8 cellular contexts compared by ENCODE assay signal in the genomic region with DNA sequence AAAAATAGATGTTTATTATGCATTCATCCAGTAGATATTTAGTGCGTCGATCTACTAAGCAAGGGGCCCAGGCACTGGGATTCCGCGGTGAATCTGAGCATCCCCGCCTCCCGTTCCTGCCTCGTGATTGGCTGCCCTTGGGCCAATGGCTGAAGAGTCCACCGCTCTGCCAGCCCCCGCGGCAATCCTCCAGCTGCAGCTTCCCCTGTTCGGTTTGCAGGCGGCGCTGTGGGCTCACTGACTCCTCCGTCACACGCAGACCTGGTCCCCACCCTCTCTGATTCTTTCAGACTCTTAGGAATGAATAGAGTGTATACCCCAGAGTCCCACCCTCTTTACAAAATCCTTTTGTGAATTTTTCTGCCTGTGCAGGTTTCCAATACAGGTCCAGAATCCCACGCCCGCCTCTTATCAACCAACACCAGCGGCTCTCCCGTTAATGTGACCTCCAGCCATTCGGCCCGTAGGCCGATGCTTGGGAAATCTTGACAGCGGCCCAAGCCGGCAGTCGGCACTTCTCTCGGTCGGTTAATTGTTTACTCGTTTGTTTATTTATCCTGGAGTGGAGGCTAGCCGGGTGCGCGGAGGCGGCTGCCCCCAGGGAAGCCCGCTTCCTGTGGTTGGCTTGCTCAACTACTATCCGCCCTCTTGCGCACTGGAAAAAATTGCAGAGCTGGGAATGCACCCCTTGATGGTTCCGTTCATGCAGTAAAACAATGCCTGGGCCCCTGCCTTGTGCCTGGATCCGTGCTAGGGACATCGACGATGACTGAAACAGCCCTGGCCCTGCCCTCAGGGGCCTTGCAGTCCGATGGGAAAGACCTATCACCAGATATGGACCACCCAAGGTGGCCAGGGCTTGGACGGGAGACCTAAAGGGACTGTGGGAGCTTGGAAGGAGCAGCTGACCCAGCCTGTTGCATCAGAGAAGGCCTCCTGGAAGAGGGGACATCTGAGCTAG. TPM values are rescaled to one million over a fixed set of nuclear protein-coding genes. Genes with fewer than 3 reads are reported as not detected.
DNase-seq lines count a peak whose midpoint lies in the region; ATAC-seq and TF ChIP-seq lines count a peak whose summit lies in the region.

No MANE protein-coding gene starts in this region.

- H3K27me3 Mint-ChIP-seq in naive thymus-derived CD4-positive, alpha-beta T cell: peaks cover 0 to 3% (median 0%) of the 10 kb centered on the region in 5 donors
- no peaks in the 10 kb centered on the region for H3K27me3 Mint-ChIP-seq in stimulated activated memory B cell treated with anti-CD40 and anti-IgM and Interleukin-4, amounts not matched to agents 10 μg/mL and 1 μg/mL and 100 μg/mL, for 72 hours

- peak overlapping the region; percentile 41 to 100 (median 98); a peak in 21 of 22 replicates for H3K27ac ChIP-seq in BLaER1 treated with 17β-estradiol and CSF1 and Interleukin-3, amounts not matched to agents 10 nM and 100 nM
- peak overlapping the region; percentile 43 for H3K27ac ChIP-seq in naive thymus-derived CD4-positive, alpha-beta T cell (ENCODE audit: low read depth, low read length)

- intact Hi-C loops in naive thymus-derived CD4-positive, alpha-beta T cell (cut with micrococcal nuclease): loop anchor here (1.0 to 10.0 kb wide), 8 partner anchors 80 to 992 kb away; a partner anchor contains a TSS

- H3K4me1 Mint-ChIP-seq in naive thymus-derived CD4-positive, alpha-beta T cell: peaks cover 11 to 22% (median 19%) of the 10 kb centered on the region in 7 donors
- peaks cover 23% of the 10 kb centered on the region for H3K4me1 Mint-ChIP-seq in stimulated activated memory B cell treated with anti-CD40 and anti-IgM and Interleukin-4, amounts not matched to agents 10 μg/mL and 1 μg/mL and 100 μg/mL, for 72 hours

- ATAC-seq in GM19438 (IDR thresholded peaks at IDR 0.05; ENCODE audit: low read depth, unreplicated experiment): peak; percentile 39
- peak; percentile 78 for ATAC-seq in naive thymus-derived CD4-positive, alpha-beta T cell
- peak; percentile 79 for ATAC-seq in stimulated activated memory B cell treated with anti-CD40 and anti-IgM and Interleukin-4, amounts not matched to agents 10 μg/mL and 1 μg/mL and 100 μg/mL, for 72 hours

- H3K4me2 ChIP-seq in BLaER1 treated with 17β-estradiol and CSF1 and Interleukin-3, amounts not matched to agents 10 nM and 100 nM: peak overlapping the region; percentile 75 to 99 (median 88)

- peak overlapping the region; percentile 55 to 99 (median 80); a peak in 21 of 22 replicates for H3K9ac ChIP-seq in BLaER1 treated with 17β-estradiol and CSF1 and Interleukin-3, amounts not matched to agents 10 nM and 100 nM

- DNase-seq in RPMI7951 (ENCODE audit: low read depth): peak; percentile 97
- peak; percentile 81 to 86 for DNase-seq in activated T-helper 1 cell treated with anti-CD3 and anti-CD28 coated beads, Interleukin-2, amount 50 U/mL, for 16 hours (ENCODE audit: low read depth in 1 of 2, low spot score in 1 of 2)
- DNase-seq in fibroblast of gingiva (ENCODE audit: low read depth): peak; percentile 97
- DNase-seq in naive thymus-derived CD4-positive, alpha-beta T cell: peak; percentile 72 to 92 (median 88)

- peak; percentile 95 for TF ChIP-seq RAD21 in Ishikawa (IDR thresholded peaks at IDR 0.05; ENCODE audit: low read depth)

- no peak for TF ChIP-seq EP300 in Ishikawa (IDR thresholded peaks at IDR 0.05; ENCODE audit: borderline replicate concordance)

- peaks cover 36 to 46% (median 44%) of the 10 kb centered on the region in 10 experiments for H3K4me1 ChIP-seq in BLaER1 treated with 17β-estradiol and CSF1 and Interleukin-3, amounts not matched to agents 10 nM and 100 nM
- peaks cover 10% of the 10 kb centered on the region in 2 donors for H3K4me1 ChIP-seq in naive thymus-derived CD4-positive, alpha-beta T cell (ENCODE audit: control insufficient read depth in 2 of 2, insufficient read depth in 2 of 2, low read length in 2 of 2)

- POLR2A ChIA-PET in naive thymus-derived CD4-positive, alpha-beta T cell (lab: Charles Lee): interaction anchor here (0.5 kb wide), 1 partner anchor 22 kb away, joined by 3 read pairs; no protein-coding TSS in a partner anchor

- peaks cover 0 to under 1% (median 0%) of the 10 kb centered on the region in 11 experiments; a peak in 2 of 22 replicates for H4K20me1 ChIP-seq in BLaER1 treated with 17β-estradiol and CSF1 and Interleukin-3, amounts not matched to agents 10 nM and 100 nM

- H3K27ac Mint-ChIP-seq in naive thymus-derived CD4-positive, alpha-beta T cell: peak overlapping the region in 8 of 9 donors; percentile 38 to 88 (median 74)
- H3K27ac Mint-ChIP-seq in stimulated activated memory B cell treated with anti-CD40 and anti-IgM and Interleukin-4, amounts not matched to agents 10 μg/mL and 1 μg/mL and 100 μg/mL, for 72 hours: peak overlapping the region; percentile 76

- H3K9me3 ChIP-seq in BLaER1 treated with 17β-estradiol and CSF1 and Interleukin-3, amounts not matched to agents 10 nM and 100 nM (replicated peaks in 1 of 11): no peaks in the 10 kb centered on the region
- H3K9me3 ChIP-seq in naive thymus-derived CD4-positive, alpha-beta T cell (ENCODE audit: control insufficient read depth in 2 of 3, low read length in 3 of 3): no peaks in the 10 kb centered on the region

- H3K4me3 Mint-ChIP-seq in naive thymus-derived CD4-positive, alpha-beta T cell: peak overlapping the region; percentile 74 to 84 (median 78)
- H3K4me3 Mint-ChIP-seq in stimulated activated memory B cell treated with anti-CD40 and anti-IgM and Interleukin-4, amounts not matched to agents 10 μg/mL and 1 μg/mL and 100 μg/mL, for 72 hours: peak overlapping the region; percentile 75

- no peaks in the 10 kb centered on the region for H3K36me3 ChIP-seq in BLaER1 treated with 17β-estradiol and CSF1 and Interleukin-3, amounts not matched to agents 10 nM and 100 nM
- H3K36me3 ChIP-seq in naive thymus-derived CD4-positive, alpha-beta T cell (ENCODE audit: control insufficient read depth in 2 of 3, insufficient read depth in 3 of 3, low read length in 3 of 3): peaks cover 0 to 5% (median 0%) of the 10 kb centered on the region in 3 experiments

- no peaks in the 10 kb centered on the region for H3K9me3 Mint-ChIP-seq in naive thymus-derived CD4-positive, alpha-beta T cell
- no peaks in the 10 kb centered on the region for H3K9me3 Mint-ChIP-seq in stimulated activated memory B cell treated with anti-CD40 and anti-IgM and Interleukin-4, amounts not matched to agents 10 μg/mL and 1 μg/mL and 100 μg/mL, for 72 hours

- H3K4me3 ChIP-seq in BLaER1 treated with 17β-estradiol and CSF1 and Interleukin-3, amounts not matched to agents 10 nM and 100 nM: peak overlapping the region; percentile 41 to 69 (median 56)
- peak overlapping the region; percentile 58 for H3K4me3 ChIP-seq in naive thymus-derived CD4-positive, alpha-beta T cell (ENCODE audit: low read length)

- peaks cover 0 to 3% (median 0%) of the 10 kb centered on the region in 5 donors for H3K36me3 Mint-ChIP-seq in naive thymus-derived CD4-positive, alpha-beta T cell
- no peaks in the 10 kb centered on the region for H3K36me3 Mint-ChIP-seq in stimulated activated memory B cell treated with anti-CD40 and anti-IgM and Interleukin-4, amounts not matched to agents 10 μg/mL and 1 μg/mL and 100 μg/mL, for 72 hours

- CTCF ChIA-PET in naive thymus-derived CD4-positive, alpha-beta T cell (lab: Charles Lee): interaction anchor here (0.9 to 1.5 kb wide), 8 partner anchors 12 to 180 kb away, joined by 3 to 13 read pairs (median 3); no protein-coding TSS in a partner anchor

- no peaks in the 10 kb centered on the region for H3K27me3 ChIP-seq in BLaER1 treated with 17β-estradiol and CSF1 and Interleukin-3, amounts not matched to agents 10 nM and 100 nM
- no peaks in the 10 kb centered on the region for H3K27me3 ChIP-seq in naive thymus-derived CD4-positive, alpha-beta T cell (ENCODE audit: control insufficient read depth in 2 of 2, insufficient read depth in 2 of 2, low read length in 2 of 2)

TF ChIP-seq in Ishikawa, 13 proteins besides CTCF, POLR2A, EP300 and RAD21 (continues in another document):
- TF ChIP-seq ZBTB7A (IDR thresholded peaks at IDR 0.05; ENCODE audit: low read depth): no peak
- no peak for TF ChIP-seq CEBPB (IDR thresholded peaks at IDR 0.05)
- TF ChIP-seq TEAD4 (IDR thresholded peaks at IDR 0.05): no peak
- 0 out of 2 replicates have a peak, but pooled peaks have one; percentile 12 for TF ChIP-seq TCF12 (IDR thresholded peaks at IDR 0.05; ENCODE audit: low read depth)
- TF ChIP-seq EGR1 (IDR thresholded peaks at IDR 0.05): no peak
- TF ChIP-seq, protein P1, sequence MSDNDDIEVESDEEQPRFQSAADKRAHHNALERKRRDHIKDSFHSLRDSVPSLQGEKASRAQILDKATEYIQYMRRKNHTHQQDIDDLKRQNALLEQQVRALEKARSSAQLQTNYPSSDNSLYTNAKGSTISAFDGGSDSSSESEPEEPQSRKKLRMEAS (IDR thresholded peaks at IDR 0.05): peak; percentile 86

RNA-seq across cellular contexts. Expression of a gene that starts 4.5 kb away (rescaled TPM):
- 24.0 and 25.2 TPM in 2 replicates for total RNA-seq in RPMI7951 (2014; rRNA removed; shearing (Covaris generic))
- total RNA-seq in naive thymus-derived CD4-positive, alpha-beta T cell: 10 to 100 TPM; 22.2 to 29.4 (median 24.5) TPM
- 1 to 10 TPM; 2.3 to 4.8 TPM for polyA plus RNA-seq in naive thymus-derived CD4-positive, alpha-beta T cell

RNA-seq across cellular contexts. Expression of a gene that starts 5.7 kb away (rescaled TPM):
- total RNA-seq in RPMI7951 (2014; rRNA removed; shearing (Covaris generic)): 447 and 606 TPM in 2 replicates
- 100 to 1,000 TPM in 1 of 5 experiments, 10 to 100 TPM in 4; 34.4 to 116 (median 46.5) TPM for total RNA-seq in naive thymus-derived CD4-positive, alpha-beta T cell
- 10 to 100 TPM; 60.4 to 71.0 TPM for polyA plus RNA-seq in naive thymus-derived CD4-positive, alpha-beta T cell

Comparison
In these comparisons a context has a peak if more than half of its experiments do, and no peak if none do; other contexts are left out.
1. Peak in every context shown above with its lines: DNase-seq, ATAC-seq, H3K4me3 ChIP-seq and H3K27ac ChIP-seq.